In genomic region chr1:53048960-53049573, GRCh38 we compare ENCODE assay signal across 21 cellular contexts. TPM values are rescaled to one million over a fixed set of nuclear protein-coding genes. Genes with fewer than 3 reads are reported as not detected.
DNase-seq lines count a peak whose midpoint lies in the region; ATAC-seq, FAIRE-seq and TF ChIP-seq lines count a peak whose summit lies in the region.
"Had no signal": no experiment of that assay in that cellular context is flagged by ENCODE, and none has a peak within 500 bp of the region (broad histone marks: within the 10 kb centered on the region; RNA-seq: fewer than 3 reads in every experiment).

No MANE protein-coding gene starts in this region.

- H3K4me1 Mint-ChIP-seq in activated naive CD4-positive, alpha-beta T cell treated with anti-CD3 and anti-CD28 coated beads for 36 hours (ENCODE audit: low read depth), result peaks cover 11% of the 10 kb centered on the region
- peaks cover 14% of the 10 kb centered on the region for H3K4me1 Mint-ChIP-seq in activated CD4-positive, alpha-beta T cell treated with anti-CD3 and anti-CD28 coated beads, Interleukin-2, amount 10 ng/mL, durations not matched to agents 7 days and 5 days

- TF ChIP-seq CTCF in D721Med (IDR thresholded peaks at IDR 0.05; ENCODE audit: insufficient read depth, missing control alignments) (no peak), endothelial cell of umbilical vein (IDR thresholded peaks at IDR 0.05; ENCODE audit: extremely low read depth in 1 of 2, insufficient read depth in 1 of 2, low read depth in 1 of 2, low read length in 2 of 2) (no peak)

- no peaks in the 10 kb centered on the region for H3K27me3 Mint-ChIP-seq in activated naive CD4-positive, alpha-beta T cell treated with anti-CD3 and anti-CD28 coated beads for 36 hours (ENCODE audit: low read depth)
- H3K27me3 Mint-ChIP-seq in activated CD4-positive, alpha-beta T cell treated with anti-CD3 and anti-CD28 coated beads, Interleukin-2, amount 10 ng/mL, durations not matched to agents 7 days and 5 days, result no peaks in the 10 kb centered on the region
- H3K27me3 Mint-ChIP-seq: activated naive CD8-positive, alpha-beta T cell treated with anti-CD3 and anti-CD28 coated beads, Interleukin-2, amount 50 U/mL, for 24 hours; CD4-positive, CD25-positive, alpha-beta regulatory T cell had no signal

- H3K4me2 ChIP-seq in endothelial cell of umbilical vein (ENCODE audit: insufficient read depth, low read length), result peak overlapping the region; percentile 80
- H3K4me2 ChIP-seq: neural progenitor cell had no signal

- intact Hi-C loops in endothelial cell of umbilical vein (cut with micrococcal nuclease), result loop anchor here (2.0 to 5.0 kb wide), 3 partner anchors 128 to 347 kb away; partner anchors contain the start of genes ECHDC2 and ZYG11A
- intact Hi-C loops in activated naive CD4-positive, alpha-beta T cell treated with anti-CD3 and anti-CD28 coated beads for 36 hours (cut with micrococcal nuclease), result no loop called here

- POLR2A ChIA-PET in endothelial cell of umbilical vein (lab: Charles Lee), result no interaction called here
- POLR2A ChIA-PET in activated CD4-positive, alpha-beta T cell treated with anti-CD3 and anti-CD28 coated beads, Interleukin-2, amount 10 ng/mL, durations not matched to agents 7 days and 5 days (lab: Charles Lee), result no interaction called here

- DNase-seq in D721Med (ENCODE audit: insufficient read length, low spot score) (no peak), NCI-H82 (lab: John Stamatoyannopoulos, UW) (peak; percentile 43), endothelial cell of umbilical vein (ENCODE audit: low read depth, low spot score) (no peak), midbrain (lab: John Stamatoyannopoulos, UW) (peak; percentile 25)
- DNase-seq in activated naive CD4-positive, alpha-beta T cell treated with anti-CD3 and anti-CD28 coated beads for 36 hours, result no peak
- no peak for DNase-seq in activated CD4-positive, alpha-beta T cell treated with anti-CD3 and anti-CD28 coated beads, Interleukin-2, amount 10 ng/mL, durations not matched to agents 7 days and 5 days
- DNase-seq: ACHN; activated naive CD8-positive, alpha-beta T cell treated with anti-CD3 and anti-CD28 coated beads, Interleukin-2, amount 50 U/mL, for 24 hours; activated T-cell treated with anti-CD3 and anti-CD28 coated beads, Interleukin-2, amount 50 U/mL, for 72 hours; CD4-positive, CD25-positive, alpha-beta regulatory T cell; NCI-H1092; right lobe of liver; stimulated activated CD4-positive, alpha-beta T cell treated with anti-CD3 and anti-CD28 coated beads, Interleukin-1b, Interleukin-23, amount 100 ng/mL, for 48 hours had no signal

- H3K27me3 ChIP-seq in endothelial cell of umbilical vein (ENCODE audit: control insufficient read depth in 2 of 2, insufficient read depth in 2 of 2, low read length in 2 of 2), result no peaks in the 10 kb centered on the region
- H3K27me3 ChIP-seq: neural progenitor cell, right lobe of liver had no signal

- dilution Hi-C loops in endothelial cell of umbilical vein (cut with MboI; ENCODE audit: extremely low pct_ligation_motif_present, low sequenced_read_pairs), result no loop called here

- H3K9ac ChIP-seq in endothelial cell of umbilical vein (replicated peaks; ENCODE audit: extremely low read depth, insufficient read depth, low read length), result peak overlapping the region; percentile 19
- H3K9ac ChIP-seq: neural progenitor cell had no signal

- no peak overlapping the region for H3K4me3 ChIP-seq in endothelial cell of umbilical vein (replicated peaks in 1 of 3; ENCODE audit: insufficient read depth in 1 of 3, low read depth in 1 of 3, low read length in 3 of 3)
- H3K4me3 ChIP-seq: K562, neural progenitor cell, right lobe of liver had no signal

- peak; percentile 72 for FAIRE-seq in D721Med (lab: Jason Lieb, UNC)
- no peak for FAIRE-seq in endothelial cell of umbilical vein (lab: Jason Lieb, UNC)
- FAIRE-seq: colon, frontal cortex, K562, TTC549 had no signal

- no TSS peak for BruUV-seq in endothelial cell of umbilical vein (replicated peaks; lab: Mats Ljungman, UMichigan)

- H3K9me3 ChIP-seq in endothelial cell of umbilical vein (replicated peaks; ENCODE audit: control insufficient read depth, insufficient read depth, low read length), result no peaks in the 10 kb centered on the region
- H3K9me3 ChIP-seq: right lobe of liver had no signal

- CTCF ChIA-PET in endothelial cell of umbilical vein (lab: Charles Lee), result interaction anchor here (0.6 to 3.7 kb wide), 8 partner anchors 10 to 133 kb away, joined by 3 to 26 read pairs (median 4); partner anchors contain the start of genes ECHDC2 and PODN
- CTCF ChIA-PET in activated naive CD4-positive, alpha-beta T cell treated with anti-CD3 and anti-CD28 coated beads for 36 hours (lab: Charles Lee), result no interaction called here
- CTCF ChIA-PET in activated CD4-positive, alpha-beta T cell treated with anti-CD3 and anti-CD28 coated beads, Interleukin-2, amount 10 ng/mL, durations not matched to agents 7 days and 5 days (lab: Charles Lee), result no interaction called here

- peaks cover 46% of the 10 kb centered on the region for H3K4me1 ChIP-seq in endothelial cell of umbilical vein (ENCODE audit: control insufficient read depth, extremely low read depth, insufficient read depth, low read length)

- no peak for TF ChIP-seq POLR2A in endothelial cell of umbilical vein (IDR thresholded peaks at IDR 0.05; ENCODE audit: low read depth, low read length)

- no peak for ATAC-seq in HG02973 (IDR thresholded peaks at IDR 0.05; ENCODE audit: unreplicated experiment)
- no peak for ATAC-seq in HG02885 (IDR thresholded peaks at IDR 0.05; ENCODE audit: poor library complexity, unreplicated experiment)
- ATAC-seq: activated naive CD8-positive, alpha-beta T cell treated with anti-CD3 and anti-CD28 coated beads, Interleukin-2, amount 50 U/mL, for 24 hours; activated T-cell treated with anti-CD3 and anti-CD28 coated beads, Interleukin-2, amount 50 U/mL, for 72 hours had no signal

- no peak overlapping the region for H3K4me3 Mint-ChIP-seq in activated naive CD4-positive, alpha-beta T cell treated with anti-CD3 and anti-CD28 coated beads for 36 hours
- H3K4me3 Mint-ChIP-seq in activated CD4-positive, alpha-beta T cell treated with anti-CD3 and anti-CD28 coated beads, Interleukin-2, amount 10 ng/mL, durations not matched to agents 7 days and 5 days, result no peak overlapping the region
- H3K4me3 Mint-ChIP-seq: activated naive CD8-positive, alpha-beta T cell treated with anti-CD3 and anti-CD28 coated beads, Interleukin-2, amount 50 U/mL, for 24 hours; activated T-cell treated with anti-CD3 and anti-CD28 coated beads, Interleukin-2, amount 50 U/mL, for 72 hours; CD4-positive, CD25-positive, alpha-beta regulatory T cell; neural progenitor cell had no signal

- no peak overlapping the region for H3K27ac Mint-ChIP-seq in activated naive CD4-positive, alpha-beta T cell treated with anti-CD3 and anti-CD28 coated beads for 36 hours
- no peak overlapping the region for H3K27ac Mint-ChIP-seq in activated CD4-positive, alpha-beta T cell treated with anti-CD3 and anti-CD28 coated beads, Interleukin-2, amount 10 ng/mL, durations not matched to agents 7 days and 5 days
- H3K27ac Mint-ChIP-seq: activated naive CD8-positive, alpha-beta T cell treated with anti-CD3 and anti-CD28 coated beads, Interleukin-2, amount 50 U/mL, for 24 hours; CD4-positive, CD25-positive, alpha-beta regulatory T cell; neural progenitor cell had no signal

- H3K36me3 ChIP-seq in endothelial cell of umbilical vein (ENCODE audit: control insufficient read depth in 2 of 2, extremely low read depth in 1 of 2, insufficient read depth in 2 of 2, low read length in 2 of 2), result no peaks in the 10 kb centered on the region
- H3K36me3 ChIP-seq: neural progenitor cell had no signal

- H3K9me1 ChIP-seq in endothelial cell of umbilical vein (replicated peaks; ENCODE audit: control insufficient read depth, extremely low read depth, insufficient read depth, low read length), result no peaks in the 10 kb centered on the region

- no peak overlapping the region for H2AFZ ChIP-seq in endothelial cell of umbilical vein (ENCODE audit: low read depth, low read length)
- H2AFZ ChIP-seq: neural progenitor cell had no signal

- no peaks in the 10 kb centered on the region for H3K79me2 ChIP-seq in endothelial cell of umbilical vein (ENCODE audit: control insufficient read depth, insufficient read depth, low read length)

- H4K20me1 ChIP-seq in endothelial cell of umbilical vein (replicated peaks; ENCODE audit: control insufficient read depth, extremely low read depth, insufficient read depth, low read length), result no peaks in the 10 kb centered on the region

- peak overlapping the region; percentile 95 for H3K27ac ChIP-seq in endothelial cell of umbilical vein (ENCODE audit: insufficient read depth, low read depth, low read length)
- H3K27ac ChIP-seq: epithelial cell of prostate, neural progenitor cell, right lobe of liver had no signal

- peaks cover 22% of the 10 kb centered on the region for H3K36me3 Mint-ChIP-seq in activated naive CD4-positive, alpha-beta T cell treated with anti-CD3 and anti-CD28 coated beads for 36 hours (ENCODE audit: low read depth)
- H3K36me3 Mint-ChIP-seq in activated CD4-positive, alpha-beta T cell treated with anti-CD3 and anti-CD28 coated beads, Interleukin-2, amount 10 ng/mL, durations not matched to agents 7 days and 5 days (ENCODE audit: low read depth), result peaks cover 37% of the 10 kb centered on the region

- no peaks in the 10 kb centered on the region for H3K9me3 Mint-ChIP-seq in activated naive CD4-positive, alpha-beta T cell treated with anti-CD3 and anti-CD28 coated beads for 36 hours
- no peaks in the 10 kb centered on the region for H3K9me3 Mint-ChIP-seq in activated CD4-positive, alpha-beta T cell treated with anti-CD3 and anti-CD28 coated beads, Interleukin-2, amount 10 ng/mL, durations not matched to agents 7 days and 5 days
- H3K9me3 Mint-ChIP-seq: activated naive CD8-positive, alpha-beta T cell treated with anti-CD3 and anti-CD28 coated beads, Interleukin-2, amount 50 U/mL, for 24 hours; activated T-cell treated with anti-CD3 and anti-CD28 coated beads, Interleukin-2, amount 50 U/mL, for 72 hours; CD4-positive, CD25-positive, alpha-beta regulatory T cell; neural progenitor cell had no signal

TF ChIP-seq in endothelial cell of umbilical vein, 7 proteins besides CTCF, POLR2A, EP300 and RAD21 (continues in another document):
- TF ChIP-seq JUN (IDR thresholded peaks at IDR 0.05; ENCODE audit: borderline replicate concordance, insufficient read depth, insufficient read length, low read depth), result no peak

RNA-seq across cellular contexts. Expression of gene PODN, which starts 12.9 kb away (rescaled TPM):
- total RNA-seq in endothelial cell of umbilical vein, result 1.5 and 2.0 TPM in 2 replicates
- polyA plus RNA-seq in endothelial cell of umbilical vein, result 1.3 and 1.4 TPM in 2 replicates
- 0.71 and 0.76 TPM in 2 replicates for polyA plus RNA-seq in endothelial cell of umbilical vein (2011; cell fraction: cytosol; rRNA removed)
- 2.8 and 3.1 TPM in 2 replicates for polyA plus RNA-seq in endothelial cell of umbilical vein (2011; cell fraction: nucleus; rRNA removed)
- 1.4 and 2.1 TPM in 2 replicates for polyA plus RNA-seq in endothelial cell of umbilical vein (2012)
- polyA minus RNA-seq in endothelial cell of umbilical vein, result 0.28 and 0.92 TPM in 2 replicates
- polyA minus RNA-seq in endothelial cell of umbilical vein (2011; cell fraction: cytosol; rRNA and poly(A)+ RNA removed), result not detected
- polyA minus RNA-seq in endothelial cell of umbilical vein (2011; cell fraction: nucleus; rRNA and poly(A)+ RNA removed), result 0.77 and 0.87 TPM in 2 replicates
- not detected for total RNA-seq in activated naive CD4-positive, alpha-beta T cell treated with anti-CD3 and anti-CD28 coated beads for 36 hours
- not detected for total RNA-seq in activated CD4-positive, alpha-beta T cell treated with anti-CD3 and anti-CD28 coated beads, Interleukin-2, amount 10 ng/mL, durations not matched to agents 7 days and 5 days
- total RNA-seq: activated T-cell treated with anti-CD3 and anti-CD28 coated beads, Interleukin-2, amount 50 U/mL, for 72 hours; CD4-positive, CD25-positive, alpha-beta regulatory T cell; K562 had no signal
- polyA plus RNA-seq: CD4-positive, CD25-positive, alpha-beta regulatory T cell; K562 had no signal

Comparison
In these comparisons a context has a peak if more than half of its experiments do, and no peak if none do; other contexts are left out.
1. DNase-seq: peak in NCI-H82 (single experiment) and midbrain (single experiment); none in D721Med (single experiment), endothelial cell of umbilical vein (single experiment), activated naive CD4-positive, alpha-beta T cell treated with anti-CD3 and anti-CD28 coated beads for 36 hours (single experiment) and activated CD4-positive, alpha-beta T cell treated with anti-CD3 and anti-CD28 coated beads, Interleukin-2, amount 10 ng/mL, durations not matched to agents 7 days and 5 days (single experiment).